11 cellular contexts compared by ENCODE assay signal in the genomic region with DNA sequence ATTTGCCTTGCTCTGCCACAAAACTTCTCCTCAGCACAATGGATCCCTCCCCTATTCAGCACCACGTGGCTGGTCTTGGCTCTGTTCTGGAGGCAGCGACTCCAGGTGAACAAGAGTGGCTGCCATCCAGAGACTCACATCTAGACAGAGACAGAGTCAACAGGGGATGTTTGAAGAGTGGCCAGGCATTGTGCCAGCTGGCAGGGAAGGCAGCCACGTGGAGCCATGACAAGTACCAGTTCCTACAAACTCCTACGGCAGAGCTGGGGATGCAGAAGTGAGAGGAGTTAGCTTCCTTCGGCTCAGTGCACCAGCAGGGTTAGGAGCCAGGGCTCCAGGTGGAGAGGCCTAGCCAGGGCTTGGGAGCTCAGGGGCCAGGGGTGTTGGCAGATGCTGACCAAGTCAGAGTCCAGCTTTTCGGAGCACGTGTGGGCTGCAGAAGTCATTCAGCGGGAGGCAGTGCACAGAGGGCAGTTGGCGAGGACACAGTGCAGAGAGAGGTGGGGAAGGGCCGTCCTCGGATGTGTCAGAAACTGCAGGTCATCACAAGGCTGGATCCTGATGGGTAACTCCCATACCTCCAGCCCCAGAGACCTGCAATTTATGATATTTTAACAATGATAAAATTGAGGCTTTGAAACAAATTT.
A peak's percentile ranks its signal among the peaks of the same experiment; 100 is the strongest.
DNase-seq lines count a peak whose midpoint lies in the region; ATAC-seq and TF ChIP-seq lines count a peak whose summit lies in the region.
"Had no signal": no experiment of that assay in that cellular context is flagged by ENCODE, and none has a peak within 500 bp of the region (broad histone marks: within the 10 kb centered on the region; RNA-seq: fewer than 3 reads in every experiment).

No MANE protein-coding gene starts in this region.

- no peak overlapping the region for H3K18ac ChIP-seq in H9 (ENCODE audit: insufficient read length, low read depth, low read length)

- no peak overlapping the region for H3K27ac Mint-ChIP-seq in H9
- H3K27ac Mint-ChIP-seq: naive B cell had no signal

- no peak overlapping the region for H4K8ac ChIP-seq in H9 (replicated peaks; ENCODE audit: insufficient read length, low read depth, low read length)

- no peaks in the 10 kb centered on the region for H3K27me3 ChIP-seq in H9 (ENCODE audit: insufficient read depth, low read length)

- H2BK15ac ChIP-seq in H9 (ENCODE audit: low read depth, low read length): no peak overlapping the region

- no peak for TF ChIP-seq CTCF in H9 (conservative IDR thresholded peaks at IDR 0.05)

- H3K9me3 ChIP-seq in H9 (ENCODE audit: control insufficient read depth, low read depth, low read length): no peaks in the 10 kb centered on the region

- no peak overlapping the region for H2BK12ac ChIP-seq in H9 (ENCODE audit: insufficient read length, low read depth, low read length)

- H3K9ac ChIP-seq in H9 (ENCODE audit: extremely low read depth, insufficient read length, low read length): no peak overlapping the region

- no peak overlapping the region for H4K5ac ChIP-seq in H9 (ENCODE audit: insufficient read length, low read depth, low read length)

- H3K36me3 Mint-ChIP-seq in H9 (ENCODE audit: insufficient read depth in 1 of 3, low read depth in 3 of 3): peaks cover 0 to 4% (median 0%) of the 10 kb centered on the region in 3 experiments; a peak in 2 of 7 replicates

- H2BK20ac ChIP-seq in H9 (ENCODE audit: low read depth, low read length, poor library complexity, severe bottlenecking): no peak overlapping the region

- no peaks in the 10 kb centered on the region for H3K79me1 ChIP-seq in H9 (ENCODE audit: insufficient read depth, low read depth, low read length, poor library complexity, severe bottlenecking)

- H3T11ph ChIP-seq in H9 (ENCODE audit: low read length): no peak overlapping the region

- no peak for ATAC-seq in HG03045 (IDR thresholded peaks at IDR 0.05; ENCODE audit: unreplicated experiment)
- ATAC-seq: K562 had no signal

- no peak overlapping the region for H3K4me2 ChIP-seq in H9 (ENCODE audit: insufficient read depth, insufficient read length, low read length)

- H3K79me2 ChIP-seq in H9 (ENCODE audit: insufficient read depth, low read length): no peaks in the 10 kb centered on the region

- H3K4me1 Mint-ChIP-seq in H9: peaks cover 15 to 16% of the 10 kb centered on the region in 2 experiments

- H3K4ac ChIP-seq in H9 (ENCODE audit: low read depth, low read length): no peak overlapping the region

- H3K4me1 ChIP-seq in H9 (ENCODE audit: insufficient read depth, low read length): no peaks in the 10 kb centered on the region

- H3K9me3 Mint-ChIP-seq in H9: peaks cover 3% of the 10 kb centered on the region in 2 experiments; a peak in 3 of 5 replicates

- no peak overlapping the region for H2BK5ac ChIP-seq in H9 (ENCODE audit: insufficient read length, low read length)

- H3K14ac ChIP-seq in H9 (ENCODE audit: insufficient read depth, low read length): no peak overlapping the region

- no peak overlapping the region for H3K4me3 Mint-ChIP-seq in H9

- no peaks in the 10 kb centered on the region for H3K23me2 ChIP-seq in H9 (ENCODE audit: insufficient read length, low read depth, low read length, poor library complexity, severe bottlenecking)

- H3K27ac ChIP-seq in epithelial cell of prostate: no peak overlapping the region
- H3K27ac ChIP-seq in H9 (ENCODE audit: insufficient read length, low read depth, low read length): no peak overlapping the region

- H3K56ac ChIP-seq in H9 (ENCODE audit: insufficient read length, low read depth, low read length): no peak overlapping the region

- no peak overlapping the region for H2AK5ac ChIP-seq in H9 (ENCODE audit: insufficient read length, low read length)

- no peak overlapping the region for H2AFZ ChIP-seq in H9 (ENCODE audit: low read length)

- peak; percentile 34 for DNase-seq in DMS79 (lab: John Stamatoyannopoulos, UW)
- peak; percentile 89 for DNase-seq in NCI-H510A treated with DMSO at 0.1 percent for 48 hours (lab: John Stamatoyannopoulos, UW)
- peak; percentile 20 for DNase-seq in epithelial cell of prostate (ENCODE audit: low read depth, low spot score)
- DNase-seq in pons (ENCODE audit: low spot score): peak; percentile 21
- DNase-seq in H9: no peak
- DNase-seq in activated gamma-delta T cell treated with Interleukin-2 at 50 U/mL for 16 hours: no peak
- DNase-seq in NK-92 (lab: John Stamatoyannopoulos, UW; ENCODE audit: unreplicated experiment): no peak
- DNase-seq: EL, naive B cell had no signal

- no peak overlapping the region for H3K23ac ChIP-seq in H9 (ENCODE audit: insufficient read length, low read depth, low read length)

- peaks cover 24% of the 10 kb centered on the region for H3K27me3 Mint-ChIP-seq in H9 (ENCODE audit: low read depth)

- no peaks in the 10 kb centered on the region for H4K20me1 ChIP-seq in H9 (ENCODE audit: control insufficient read depth, insufficient read depth, insufficient read length)

- no CpG with 5 or more reads among the region's 11 CpGs for WGBS in H9 (ENCODE audit: extremely low coverage, insufficient read length, low lambda C conversion rate)

- H4K91ac ChIP-seq in H9 (ENCODE audit: insufficient read length, low read depth, low read length): no peak overlapping the region

- H2BK120ac ChIP-seq in H9 (ENCODE audit: low read depth, low read length, poor library complexity, severe bottlenecking): no peak overlapping the region

Comparison
In these comparisons a context has a peak if more than half of its experiments do, and no peak if none do; other contexts are left out.
1. DNase-seq: peak in DMS79 (single experiment), NCI-H510A treated with DMSO at 0.1 percent for 48 hours (single experiment), epithelial cell of prostate (single experiment) and pons (single experiment); none in H9 (single experiment), activated gamma-delta T cell treated with Interleukin-2 at 50 U/mL for 16 hours (single experiment) and NK-92 (single experiment).